ENCODE assay signal across 11 cellular contexts in the genomic region with DNA sequence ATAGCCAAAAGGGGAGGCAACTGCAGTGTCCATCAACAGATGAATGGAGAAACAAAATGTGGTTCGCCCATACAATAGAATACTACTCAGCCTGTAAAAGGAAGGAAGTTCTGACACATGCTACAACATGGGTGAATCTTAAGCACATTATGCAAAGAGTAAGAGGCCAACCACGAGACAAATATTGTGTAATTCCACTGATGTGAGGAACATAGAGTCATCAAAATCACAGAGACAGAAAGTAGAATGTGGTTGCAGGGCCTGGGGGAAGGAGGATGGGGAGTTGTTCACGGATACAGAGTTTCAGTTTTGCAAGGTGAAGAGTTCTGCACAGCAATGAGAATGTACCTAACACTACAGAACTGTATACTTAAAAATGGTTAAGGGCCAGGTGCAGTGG. TPM values are rescaled to one million over a fixed set of nuclear protein-coding genes. Genes with fewer than 3 reads are reported as not detected.
DNase-seq lines count a peak whose midpoint lies in the region; ATAC-seq and TF ChIP-seq lines count a peak whose summit lies in the region.
"Had no signal": no experiment of that assay in that cellular context is flagged by ENCODE, and none has a peak within 500 bp of the region (broad histone marks: within the 10 kb centered on the region; RNA-seq: fewer than 3 reads in every experiment).

No MANE protein-coding gene starts in this region.

- ATAC-seq in natural killer cell (peak; percentile 36 to 58 (median 52)), GM18517 (IDR thresholded peaks at IDR 0.05; ENCODE audit: unreplicated experiment) (no peak), GM21529 (IDR thresholded peaks at IDR 0.05; ENCODE audit: unreplicated experiment) (no peak), GM18868 (IDR thresholded peaks at IDR 0.05; ENCODE audit: unreplicated experiment) (no peak)

- intact Hi-C loops in dendritic cell treated with granulocyte-macrophage colony-stimulating factor and Interleukin-4, amounts not matched to agents 40 ng/mL and 50 ng/mL, for 4 days (cut with micrococcal nuclease) = no loop called here
- intact Hi-C loops in natural killer cell (cut with micrococcal nuclease) = no loop called here

- TF ChIP-seq CTCF in natural killer cell (IDR thresholded peaks at IDR 0.05) = no peak

- peaks cover 10% of the 10 kb centered on the region for H3K27me3 Mint-ChIP-seq in dendritic cell treated with granulocyte-macrophage colony-stimulating factor and Interleukin-4, amounts not matched to agents 40 ng/mL and 50 ng/mL, for 4 days
- H3K27me3 Mint-ChIP-seq in natural killer cell (ENCODE audit: low read depth in 2 of 2) = peaks cover 0 to 2% of the 10 kb centered on the region in 2 donors

- H3K36me3 Mint-ChIP-seq in dendritic cell treated with granulocyte-macrophage colony-stimulating factor and Interleukin-4, amounts not matched to agents 40 ng/mL and 50 ng/mL, for 4 days (ENCODE audit: low read depth) = no peaks in the 10 kb centered on the region
- no peaks in the 10 kb centered on the region for H3K36me3 Mint-ChIP-seq in natural killer cell
- H3K36me3 Mint-ChIP-seq: immature natural killer cell had no signal

- peak overlapping the region; percentile 71 for H3K27ac Mint-ChIP-seq in dendritic cell treated with granulocyte-macrophage colony-stimulating factor and Interleukin-4, amounts not matched to agents 40 ng/mL and 50 ng/mL, for 4 days
- peak overlapping the region in 1 of 2 donors; percentile 74 for H3K27ac Mint-ChIP-seq in natural killer cell

- H3K9me3 Mint-ChIP-seq in dendritic cell treated with granulocyte-macrophage colony-stimulating factor and Interleukin-4, amounts not matched to agents 40 ng/mL and 50 ng/mL, for 4 days = peaks cover 8% of the 10 kb centered on the region
- no peaks in the 10 kb centered on the region for H3K9me3 Mint-ChIP-seq in natural killer cell

- DNase-seq in ELR (ENCODE audit: low read depth) (peak; percentile 20), MV-4-11 (lab: John Stamatoyannopoulos, UW) (peak; percentile 95), natural killer cell (no peak), NCI-H1092 treated with DMSO at 0.1 percent for 48 hours (lab: John Stamatoyannopoulos, UW) (no peak)
- DNase-seq: substantia nigra had no signal

- peak overlapping the region; percentile 50 for H3K4me3 Mint-ChIP-seq in dendritic cell treated with granulocyte-macrophage colony-stimulating factor and Interleukin-4, amounts not matched to agents 40 ng/mL and 50 ng/mL, for 4 days
- H3K4me3 Mint-ChIP-seq in natural killer cell = no peak overlapping the region
- H3K4me3 Mint-ChIP-seq: immature natural killer cell had no signal

- peaks cover 55% of the 10 kb centered on the region for H3K4me1 Mint-ChIP-seq in dendritic cell treated with granulocyte-macrophage colony-stimulating factor and Interleukin-4, amounts not matched to agents 40 ng/mL and 50 ng/mL, for 4 days (ENCODE audit: low read depth)
- H3K4me1 Mint-ChIP-seq in natural killer cell = peaks cover 11 to 15% of the 10 kb centered on the region in 2 donors

RNA-seq across cellular contexts. Expression of gene C10orf71, which starts 13.7 kb away (rescaled TPM):
- not detected for total RNA-seq in natural killer cell
- total RNA-seq: H1 had no signal

Comparison
In these comparisons a context has a peak if more than half of its experiments do, and no peak if none do; other contexts are left out.
1. DNase-seq: peak in ELR (single experiment) and MV-4-11 (single experiment); none in natural killer cell (single experiment) and NCI-H1092 treated with DMSO at 0.1 percent for 48 hours (single experiment).
2. ATAC-seq: peak in natural killer cell (3 of 3); none in GM18517 (single experiment), GM21529 (single experiment) and GM18868 (single experiment).